ENCODE assay signal across 21 cellular contexts in the genomic region with DNA sequence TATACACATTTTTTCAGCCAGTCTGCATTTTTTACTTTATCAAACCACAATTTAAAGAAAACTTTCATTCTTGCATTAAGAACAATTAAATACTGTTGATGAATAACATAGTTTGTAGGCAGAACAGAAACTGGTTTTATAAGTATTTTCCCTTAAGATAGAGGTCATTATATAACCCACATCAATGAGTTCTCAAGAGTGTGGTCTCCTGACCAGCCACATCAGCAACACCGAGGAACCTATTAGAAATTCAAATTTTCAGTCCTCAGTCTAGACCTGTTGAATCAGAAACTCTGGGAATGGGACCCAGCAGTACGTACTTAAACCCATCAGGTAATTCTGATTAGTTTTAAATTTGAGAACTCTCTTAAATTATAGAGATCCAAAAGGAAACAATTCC.
DNase-seq lines count a peak whose midpoint lies in the region; FAIRE-seq and TF ChIP-seq lines count a peak whose summit lies in the region.
"Had no signal": no experiment of that assay in that cellular context is flagged by ENCODE, and none has a peak within 500 bp of the region (broad histone marks: within the 10 kb centered on the region; RNA-seq: fewer than 3 reads in every experiment).

No MANE protein-coding gene starts in this region.

- peaks cover 36% of the 10 kb centered on the region for H3K4me1 ChIP-seq in astrocyte (ENCODE audit: insufficient read depth, low read length)
- H3K4me1 ChIP-seq: BE2C had no signal

- H3K27ac Mint-ChIP-seq in astrocyte (ENCODE audit: unreplicated experiment) (peak overlapping the region; percentile 53), chondrocyte (ENCODE audit: unreplicated experiment) (peak overlapping the region; percentile 4), osteocyte (ENCODE audit: unreplicated experiment) (peak overlapping the region; percentile 40)
- H3K27ac Mint-ChIP-seq: CD4-positive, CD25-positive, alpha-beta regulatory T cell; CD8-positive, alpha-beta memory T cell; GM23338; HFFc6; IgD-negative memory B cell had no signal

- H3K36me3 ChIP-seq in astrocyte (ENCODE audit: insufficient read depth, low read length) = no peaks in the 10 kb centered on the region
- H3K36me3 ChIP-seq: BE2C had no signal

- peak overlapping the region; percentile 93 for H3K27ac ChIP-seq in astrocyte (ENCODE audit: low read depth, low read length)

- no peaks in the 10 kb centered on the region for H3K27me3 ChIP-seq in astrocyte (ENCODE audit: insufficient read depth, low read length)
- H3K27me3 ChIP-seq: BE2C had no signal

- H2AFZ ChIP-seq in astrocyte (ENCODE audit: low read depth, low read length) = no peak overlapping the region
- H2AFZ ChIP-seq: GM23338 had no signal

- no peak overlapping the region for H3K9ac ChIP-seq in astrocyte (ENCODE audit: low read length)

- H3K4me3 Mint-ChIP-seq in astrocyte (ENCODE audit: unreplicated experiment) (peak overlapping the region; percentile 66), chondrocyte (ENCODE audit: unreplicated experiment) (no peak overlapping the region), osteocyte (ENCODE audit: unreplicated experiment) (no peak overlapping the region)
- H3K4me3 Mint-ChIP-seq: CD4-positive, CD25-positive, alpha-beta regulatory T cell; CD8-positive, alpha-beta memory T cell; GM23338; HFFc6; IgD-negative memory B cell had no signal

- H3K9me3 Mint-ChIP-seq in astrocyte (ENCODE audit: unreplicated experiment) (peaks cover 12% of the 10 kb centered on the region), chondrocyte (ENCODE audit: low read depth) (peaks cover 27% of the 10 kb centered on the region), osteocyte (ENCODE audit: unreplicated experiment) (peaks cover 33% of the 10 kb centered on the region)
- H3K9me3 Mint-ChIP-seq: CD8-positive, alpha-beta memory T cell; GM23338; IgD-negative memory B cell had no signal

- no peaks in the 10 kb centered on the region for H3K27me3 Mint-ChIP-seq in astrocyte (ENCODE audit: low read depth, unreplicated experiment)
- no peaks in the 10 kb centered on the region for H3K27me3 Mint-ChIP-seq in chondrocyte (ENCODE audit: low read depth)
- H3K27me3 Mint-ChIP-seq in osteocyte (ENCODE audit: unreplicated experiment) = no peaks in the 10 kb centered on the region
- H3K27me3 Mint-ChIP-seq: CD4-positive, CD25-positive, alpha-beta regulatory T cell had no signal

- peaks cover 2% of the 10 kb centered on the region for H3K79me2 ChIP-seq in astrocyte (ENCODE audit: insufficient read depth, low read length)

- TF ChIP-seq CTCF in astrocyte (IDR thresholded peaks at IDR 0.05; ENCODE audit: insufficient read depth, low read depth, low read length) = no peak
- TF ChIP-seq CTCF in chondrocyte (IDR thresholded peaks at IDR 0.05) = no peak
- TF ChIP-seq CTCF in osteocyte (IDR thresholded peaks at IDR 0.05) = no peak
- TF ChIP-seq CTCF in D721Med (IDR thresholded peaks at IDR 0.05; ENCODE audit: insufficient read depth, missing control alignments) = no peak

- no peaks in the 10 kb centered on the region for H4K20me1 ChIP-seq in astrocyte (ENCODE audit: insufficient read depth, low read length)

- no peak overlapping the region for H3K4me3 ChIP-seq in astrocyte (ENCODE audit: insufficient read depth, low read depth, low read length)
- H3K4me3 ChIP-seq: GM23338 had no signal

- peaks cover 6% of the 10 kb centered on the region for H3K36me3 Mint-ChIP-seq in astrocyte (ENCODE audit: low read depth, unreplicated experiment)
- peaks cover 12% of the 10 kb centered on the region for H3K36me3 Mint-ChIP-seq in chondrocyte (ENCODE audit: low read depth)
- peaks cover 13% of the 10 kb centered on the region for H3K36me3 Mint-ChIP-seq in osteocyte (ENCODE audit: unreplicated experiment)
- H3K36me3 Mint-ChIP-seq: CD4-positive, CD25-positive, alpha-beta regulatory T cell; CD8-positive, alpha-beta memory T cell; IgD-negative memory B cell had no signal

- DNase-seq in astrocyte (ENCODE audit: low read depth) (peak; percentile 67), chondrocyte (ENCODE audit: low spot score) (no peak), osteocyte (ENCODE audit: extremely low spot score, unreplicated experiment) (no peak), D721Med (ENCODE audit: insufficient read length, low spot score) (no peak), NCI-H1092 (lab: John Stamatoyannopoulos, UW) (no peak), cerebellar nuclear complex (lab: John Stamatoyannopoulos, UW) (no peak)
- DNase-seq: ACHN; BE2C; C1 segment of cervical spinal cord; CD4-positive, CD25-positive, alpha-beta regulatory T cell; CD8-positive, alpha-beta memory T cell; COR-L47; H7; HFFc6 had no signal

- H3K4me1 Mint-ChIP-seq in astrocyte (ENCODE audit: low read depth, unreplicated experiment) (peaks cover 61% of the 10 kb centered on the region), chondrocyte (ENCODE audit: low read depth) (peaks cover 82% of the 10 kb centered on the region), osteocyte (ENCODE audit: unreplicated experiment) (peaks cover 65% of the 10 kb centered on the region)
- H3K4me1 Mint-ChIP-seq: CD4-positive, CD25-positive, alpha-beta regulatory T cell; CD8-positive, alpha-beta memory T cell had no signal

- no peak overlapping the region for H3K4me2 ChIP-seq in astrocyte (ENCODE audit: low read length)
- H3K4me2 ChIP-seq: GM23338 had no signal

- H3K9me3 ChIP-seq in astrocyte (ENCODE audit: insufficient read depth, low read depth, low read length) = no peaks in the 10 kb centered on the region
- H3K9me3 ChIP-seq: BE2C had no signal

- no peak for FAIRE-seq in astrocyte (lab: Jason Lieb, UNC)
- no peak for FAIRE-seq in D721Med (lab: Jason Lieb, UNC)
- FAIRE-seq: A204.1, G401.6, GM12891, GM19239, HTR-8/SVneo had no signal
